Comparison of ENCODE assay signal across 8 cellular contexts in the genomic region with DNA sequence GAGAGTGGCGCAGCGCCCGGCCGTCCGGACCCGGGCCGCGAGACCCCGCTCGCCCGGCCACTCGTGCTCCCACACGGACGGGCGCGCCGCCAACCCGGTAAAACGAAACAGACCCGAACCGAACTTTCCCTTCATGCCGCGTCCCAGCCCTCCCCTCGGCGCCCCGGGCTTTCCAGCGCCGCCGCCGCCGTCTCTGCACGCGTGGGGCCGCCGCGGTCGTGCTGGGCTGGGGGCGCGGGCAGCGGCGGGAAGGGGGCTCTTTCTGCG. TPM values are rescaled to one million over a fixed set of nuclear protein-coding genes. Genes with fewer than 3 reads are reported as not detected.
DNase-seq lines count a peak whose midpoint lies in the region; FAIRE-seq and TF ChIP-seq lines count a peak whose summit lies in the region.

No MANE protein-coding gene starts in this region.

- DNase-seq in Caco-2 (no peak), HL-60 (ENCODE audit: low read depth in 1 of 2, low spot score in 1 of 2) (no peak), H1 (ENCODE audit: low read depth in 1 of 2, low spot score in 2 of 2) (no peak), neural crest cell (ENCODE audit: low read depth, low spot score) (no peak), COLO829 (ENCODE audit: low spot score) (no peak), hepatic stellate cell (ENCODE audit: low spot score) (no peak), D341Med (ENCODE audit: low spot score) (no peak), NCI-H510A treated with DMSO at 0.1 percent for 48 hours (lab: John Stamatoyannopoulos, UW) (no peak)

- no TSS peak for BruUV-seq in Caco-2 (replicated peaks; lab: Mats Ljungman, UMichigan)

- no peak overlapping the region for H2BK20ac ChIP-seq in H1 (ENCODE audit: low read length)

- H3K9me3 Mint-ChIP-seq in Caco-2 (ENCODE audit: unreplicated experiment), result no peaks in the 10 kb centered on the region
- no peaks in the 10 kb centered on the region for H3K9me3 Mint-ChIP-seq in neural crest cell

- no peak for TF ChIP-seq RAD21 in H1 (IDR thresholded peaks at IDR 0.05 in 1 of 2, conservative IDR thresholded peaks at IDR 0.05 in 1 of 2; ENCODE audit: low read depth in 2 of 2, low read length in 2 of 2)

- peak; percentile 39 to 51; a peak in 2 of 3 replicates for TF ChIP-seq POLR2A in H1 (IDR thresholded peaks at IDR 0.05; ENCODE audit: control extremely low read depth in 1 of 2, low read depth in 2 of 2, low read length in 2 of 2)

- H3K79me1 ChIP-seq in H1 (ENCODE audit: low read depth, low read length), result no peaks in the 10 kb centered on the region; the same call in 1 of the 2 replicates

- peak overlapping the region; percentile 58 for H3K4me3 ChIP-seq in Caco-2 (ENCODE audit: low read depth, low read length)
- peak overlapping the region; percentile 71 for H3K4me3 ChIP-seq in HL-60 (replicated peaks; ENCODE audit: insufficient read depth, low read length)
- peak overlapping the region; percentile 80 to 95 (median 87) for H3K4me3 ChIP-seq in H1 (ENCODE audit: extremely low read depth in 1 of 4, insufficient read depth in 2 of 4, low read depth in 3 of 4, low read length in 4 of 4)

- peaks cover 5% of the 10 kb centered on the region for H3K27me3 Mint-ChIP-seq in Caco-2 (ENCODE audit: insufficient read depth, unreplicated experiment)
- no peaks in the 10 kb centered on the region for H3K27me3 Mint-ChIP-seq in neural crest cell (ENCODE audit: low read depth)

- H3K56ac ChIP-seq in H1 (replicated peaks; ENCODE audit: insufficient read length, low read depth, low read length), result no peak overlapping the region

- peaks cover 11% of the 10 kb centered on the region for H3K23me2 ChIP-seq in H1 (ENCODE audit: low read depth, low read length)

- H2BK5ac ChIP-seq in H1 (ENCODE audit: low read depth, low read length), result no peak overlapping the region

- H3K36me3 ChIP-seq in Caco-2 (ENCODE audit: control insufficient read depth, insufficient read depth, low read length), result no peaks in the 10 kb centered on the region
- H3K36me3 ChIP-seq in H1 (ENCODE audit: control insufficient read depth in 2 of 4, insufficient read depth in 4 of 4, low read length in 3 of 4), result no peaks in the 10 kb centered on the region; a peak in 1 of 8 replicates

- H3K4ac ChIP-seq in H1 (replicated peaks; ENCODE audit: insufficient read length, low read depth, low read length), result no peak overlapping the region

- H4K5ac ChIP-seq in H1 (ENCODE audit: insufficient read length, low read depth, low read length), result peak overlapping the region; percentile 20

- H3K27ac ChIP-seq in HL-60 (replicated peaks) (peak overlapping the region; percentile 81), H1 (ENCODE audit: low read depth, low read length) (peak overlapping the region; percentile 66)

- no peak overlapping the region for H3K14ac ChIP-seq in H1 (ENCODE audit: insufficient read length)

- no peak overlapping the region for H3K4me3 Mint-ChIP-seq in Caco-2 (ENCODE audit: unreplicated experiment)
- peak overlapping the region; percentile 89 for H3K4me3 Mint-ChIP-seq in neural crest cell

- TF ChIP-seq CTCF in Caco-2 (IDR thresholded peaks at IDR 0.05; ENCODE audit: insufficient read depth in 1 of 2, low read depth in 1 of 2, low read length in 1 of 2, severe bottlenecking in 1 of 2, unreplicated experiment in 1 of 2) (no peak), HL-60 (IDR thresholded peaks at IDR 0.05; ENCODE audit: insufficient read depth, low read length) (no peak), H1 (IDR thresholded peaks at IDR 0.05; ENCODE audit: control extremely low read depth in 1 of 3, insufficient read depth in 1 of 3, low read depth in 1 of 3, low read length in 3 of 3) (no peak), neural crest cell (conservative IDR thresholded peaks at IDR 0.05) (no peak)

- no peaks in the 10 kb centered on the region for H3K9me3 ChIP-seq in Caco-2
- H3K9me3 ChIP-seq in H1 (ENCODE audit: insufficient read depth in 2 of 2, low read depth in 1 of 2, low read length in 1 of 2), result no peaks in the 10 kb centered on the region

- no peak overlapping the region for H2AFZ ChIP-seq in H1 (ENCODE audit: low read length)

- intact Hi-C loops in Caco-2 (cut with micrococcal nuclease; ENCODE audit: unreplicated experiment), result loop anchor here (2.0 to 10.0 kb wide), 2 partner anchors 133 to 247 kb away; partner anchors contain the start of gene MMAA

- TF ChIP-seq EP300 in H1 (IDR thresholded peaks at IDR 0.05; ENCODE audit: borderline replicate concordance in 1 of 2, low read depth in 2 of 2, low read length in 2 of 2), result no peak

- H3K18ac ChIP-seq in H1 (ENCODE audit: extremely low read depth, low read length), result no peak overlapping the region

- H3K23ac ChIP-seq in H1 (ENCODE audit: insufficient read length), result no peak overlapping the region

- no peak overlapping the region for H2AK5ac ChIP-seq in H1 (ENCODE audit: low read depth, low read length)

- no peak overlapping the region for H2BK12ac ChIP-seq in H1 (ENCODE audit: low read depth, low read length)

- POLR2A ChIA-PET in Caco-2 (lab: Charles Lee), result interaction anchor here (0.6 kb wide), 1 partner anchor 1502 kb away, joined by 4 read pairs; no protein-coding TSS in a partner anchor
- POLR2A ChIA-PET in H1 (lab: Charles Lee; ENCODE audit: partially characterized antibody), result interaction anchor here (0.6 to 1.2 kb wide), 4 partner anchors 14 to 113 kb away, joined by 3 read pairs; no protein-coding TSS in a partner anchor

- H3K9ac ChIP-seq in H1 (replicated peaks in 1 of 4; ENCODE audit: extremely low read depth in 1 of 4, low read depth in 3 of 4, low read length in 3 of 4), result peak overlapping the region; percentile 56 to 92 (median 76); a peak in 6 of 7 replicates

- peaks cover 8% of the 10 kb centered on the region for H3K4me1 Mint-ChIP-seq in Caco-2 (ENCODE audit: low read depth, unreplicated experiment)
- peaks cover 15% of the 10 kb centered on the region for H3K4me1 Mint-ChIP-seq in neural crest cell

- H3K27me3 ChIP-seq in Caco-2 (replicated peaks; ENCODE audit: control insufficient read depth, insufficient read depth, low read length) (no peaks in the 10 kb centered on the region), HL-60 (ENCODE audit: insufficient read depth, poor library complexity, severe bottlenecking) (no peaks in the 10 kb centered on the region), H1 (replicated peaks in 1 of 4; ENCODE audit: control insufficient read depth in 3 of 4, extremely low read depth in 1 of 4, insufficient read depth in 3 of 4, low read length in 3 of 4) (no peaks in the 10 kb centered on the region; a peak in 1 of 7 replicates)

- H2BK15ac ChIP-seq in H1 (ENCODE audit: low read length), result no peak overlapping the region

- no peak for FAIRE-seq in H1 (lab: Jason Lieb, UNC)

- H4K20me1 ChIP-seq in H1 (replicated peaks in 1 of 2; ENCODE audit: control insufficient read depth in 1 of 2, insufficient read depth in 2 of 2, low read length in 2 of 2), result no peaks in the 10 kb centered on the region

- peaks cover 0 to 42% of the 10 kb centered on the region in 2 experiments; a peak in 3 of 4 replicates for H3K79me2 ChIP-seq in H1 (ENCODE audit: control insufficient read depth in 1 of 2, insufficient read depth in 2 of 2, low read length in 2 of 2)

- H4K91ac ChIP-seq in H1 (replicated peaks; ENCODE audit: insufficient read length, low read length), result peak overlapping the region; percentile 47

- no peak overlapping the region for H3K27ac Mint-ChIP-seq in Caco-2 (ENCODE audit: unreplicated experiment)
- H3K27ac Mint-ChIP-seq in neural crest cell (ENCODE audit: unreplicated experiment), result no peak overlapping the region

- H3K4me1 ChIP-seq in Caco-2, result no peaks in the 10 kb centered on the region
- peaks cover 0 to 9% (median 2%) of the 10 kb centered on the region in 4 experiments; a peak in 5 of 7 replicates for H3K4me1 ChIP-seq in H1 (replicated peaks in 1 of 4; ENCODE audit: control insufficient read depth in 3 of 4, insufficient read depth in 4 of 4, low read length in 3 of 4)

- CTCF ChIA-PET in Caco-2 (lab: Charles Lee), result no interaction called here
- CTCF ChIA-PET in H1 (lab: Charles Lee; ENCODE audit: partially characterized antibody), result interaction anchor here (0.7 kb wide), 1 partner anchor 134 kb away, joined by 3 read pairs; no protein-coding TSS in a partner anchor

- 2% methylated on average over 19 of the region's 42 CpGs; no CpG with 5 or more reads in 1 of the 2 experiments for WGBS in H1 (ENCODE audit: extremely low coverage in 1 of 2, insufficient coverage in 1 of 2, insufficient read length in 1 of 2, insufficient replicate concordance in 2 of 2, low coverage in 1 of 2, low lambda C conversion rate in 2 of 2, missing lambda C conversion rate in 1 of 2), 2 experiments

- peak overlapping the region; percentile 85 to 97 for H3K4me2 ChIP-seq in H1 (ENCODE audit: insufficient read depth in 1 of 2, low read depth in 2 of 2, low read length in 2 of 2)

- H2BK120ac ChIP-seq in H1 (replicated peaks; ENCODE audit: low read depth, low read length), result no peak overlapping the region

- H3K36me3 Mint-ChIP-seq in Caco-2 (ENCODE audit: insufficient read depth, unreplicated experiment) (no peaks in the 10 kb centered on the region), neural crest cell (ENCODE audit: low read depth) (no peaks in the 10 kb centered on the region)

- H4K8ac ChIP-seq in H1 (ENCODE audit: extremely low read depth, insufficient read depth, low read length), result peak overlapping the region; percentile 95; the same call in 1 of the 2 replicates

TF ChIP-seq in H1, 55 proteins besides CTCF, POLR2A, EP300 and RAD21:
- peak; percentile 38; the same call in 1 of the 2 replicates for TF ChIP-seq SUZ12 (IDR thresholded peaks at IDR 0.05; ENCODE audit: low read length)
- TF ChIP-seq JUND (IDR thresholded peaks at IDR 0.05; ENCODE audit: low read length), result no peak
TF ChIP-seq in H1: peak in this region for 1.

RNA-seq across cellular contexts. Expression of gene SMAD1, which starts 0.2 kb away (rescaled TPM):
- total RNA-seq in Caco-2 (2022) (4.9 and 5.3 TPM in 2 replicates), neural crest cell (26.8 and 28.6 TPM in 2 replicates)
- total RNA-seq in H1 (2021; fragmentation: NEBNext Ultra II Directional; extraction: Animal tissue kit (Norgen Biotek cat#: 25700)), result 22.0 and 22.6 TPM in 2 replicates
- polyA plus RNA-seq in H1 (2011; rRNA removed), result 20.1 and 25.3 TPM in 2 replicates
- polyA plus RNA-seq in H1 (2011; cell fraction: cytosol; rRNA removed), result 22.6 TPM
- polyA plus RNA-seq in H1 (2011; cell fraction: nucleus; rRNA removed), result 14.4 TPM
- 13.2 to 17.6 TPM (median 15.2 TPM) in 4 replicates for polyA plus RNA-seq in H1 (2012, experiment 1 of 2)
- 5.4 TPM for polyA plus RNA-seq in H1 (2012, experiment 2 of 2)
- 20.9 TPM for polyA plus RNA-seq in H1 (2013, experiment 1 of 2)
- 21.0 TPM for polyA plus RNA-seq in H1 (2013, experiment 2 of 2)
- polyA minus RNA-seq in H1 (2011; rRNA and poly(A)+ RNA removed), result 38.6 and 42.1 TPM in 2 replicates
- polyA minus RNA-seq in H1 (2011; cell fraction: cytosol; rRNA and poly(A)+ RNA removed), result 19.3 TPM
- 34.7 TPM for polyA minus RNA-seq in H1 (2011; cell fraction: nucleus; rRNA and poly(A)+ RNA removed)
